23 cellular contexts compared by ENCODE assay signal in genomic region chr5:31692561-31693221, GRCh38. TPM values are rescaled to one million over a fixed set of nuclear protein-coding genes. Genes with fewer than 3 reads are reported as not detected.
DNase-seq lines count a peak whose midpoint lies in the region; ATAC-seq lines count a peak whose summit lies in the region.
"Had no signal": no experiment of that assay in that cellular context is flagged by ENCODE, and none has a peak within 500 bp of the region (broad histone marks: within the 10 kb centered on the region; RNA-seq: fewer than 3 reads in every experiment).

No MANE protein-coding gene starts in this region.

- no peak overlapping the region for H2AFZ ChIP-seq in GM23248

- no peaks in the 10 kb centered on the region for H3K9me3 ChIP-seq in GM23248 (ENCODE audit: low read depth)
- H3K9me3 ChIP-seq: BLaER1 treated with 17β-estradiol and CSF1 and Interleukin-3, amounts not matched to agents 10 nM and 100 nM; mucosa of descending colon had no signal

- DNase-seq in Right ventricle myocardium superior: peak; percentile 88
- peak; percentile 77 for DNase-seq in midbrain (lab: John Stamatoyannopoulos, UW)
- DNase-seq in stimulated activated effector memory CD8-positive, alpha-beta T cell treated with anti-CD3 and anti-CD28 coated beads, Interleukin-12 subunit alpha, Interleukin-12 subunit beta, amount 100 ng/mL, for 72 hours (ENCODE audit: low spot score in 2 of 2): no peak
- DNase-seq in GM23248: no peak
- DNase-seq in NCI-H524 (lab: John Stamatoyannopoulos, UW): no peak
- DNase-seq: ACHN; activated CD4-positive, alpha-beta T cell treated with anti-CD3 and anti-CD28 coated beads for 48 hours; glutamatergic neuron; GOT3; mucosa of descending colon; NCI-H1105; NCI-H2081 treated with DMSO at 0.1 percent for 48 hours; NCI-H446 treated with DMSO at 0.1 percent for 48 hours; retina; stimulated activated CD4-positive, alpha-beta T cell treated with anti-CD3 and anti-CD28 coated beads, Interleukin-12 subunit alpha, Interleukin-12 subunit beta, amount 100 ng/mL, for 4 hours had no signal

- H3K9me2 ChIP-seq in GM23248 (ENCODE audit: insufficient read depth): no peaks in the 10 kb centered on the region

- no peaks in the 10 kb centered on the region for H3K36me3 ChIP-seq in GM23248 (ENCODE audit: low read depth)
- H3K36me3 ChIP-seq: BLaER1 treated with 17β-estradiol and CSF1 and Interleukin-3, amounts not matched to agents 10 nM and 100 nM had no signal

- H3K4me1 Mint-ChIP-seq in stimulated activated effector memory CD8-positive, alpha-beta T cell treated with anti-CD3 and anti-CD28 coated beads, Interleukin-12 subunit alpha, Interleukin-12 subunit beta, amount 100 ng/mL, for 72 hours: no peaks in the 10 kb centered on the region

- H3K27ac ChIP-seq in angular gyrus (ENCODE audit: low read depth, low read length) (peak overlapping the region; percentile 37), GM23248 (no peak overlapping the region)
- H3K27ac ChIP-seq: BLaER1 treated with 17β-estradiol and CSF1 and Interleukin-3, amounts not matched to agents 10 nM and 100 nM; HL-60 had no signal

- H3K9me3 Mint-ChIP-seq in stimulated activated effector memory CD8-positive, alpha-beta T cell treated with anti-CD3 and anti-CD28 coated beads, Interleukin-12 subunit alpha, Interleukin-12 subunit beta, amount 100 ng/mL, for 72 hours: no peaks in the 10 kb centered on the region
- H3K9me3 Mint-ChIP-seq: T-helper 1 cell treated with Interleukin-12 subunit alpha and Interleukin-12 subunit beta and Interleukin-4 antibody, amounts not matched to agents 30 μg/mL and 1 μg/mL, for 36 hours had no signal

- H3K4me3 ChIP-seq in GM23248: no peak overlapping the region
- H3K4me3 ChIP-seq: BLaER1 treated with 17β-estradiol and CSF1 and Interleukin-3, amounts not matched to agents 10 nM and 100 nM; mucosa of descending colon had no signal

- no peaks in the 10 kb centered on the region for H3K36me3 Mint-ChIP-seq in stimulated activated effector memory CD8-positive, alpha-beta T cell treated with anti-CD3 and anti-CD28 coated beads, Interleukin-12 subunit alpha, Interleukin-12 subunit beta, amount 100 ng/mL, for 72 hours
- H3K36me3 Mint-ChIP-seq: activated naive CD8-positive, alpha-beta T cell had no signal

- no peaks in the 10 kb centered on the region for H4K20me1 ChIP-seq in GM23248 (ENCODE audit: insufficient read depth)
- H4K20me1 ChIP-seq: BLaER1 treated with 17β-estradiol and CSF1 and Interleukin-3, amounts not matched to agents 10 nM and 100 nM had no signal

- H3K27me3 ChIP-seq in GM23248 (replicated peaks; ENCODE audit: insufficient read depth): 0 out of 2 replicates have a peak, but pooled peaks cover 6% of the 10 kb centered on the region
- H3K27me3 ChIP-seq: BLaER1 treated with 17β-estradiol and CSF1 and Interleukin-3, amounts not matched to agents 10 nM and 100 nM had no signal

- H3K4me2 ChIP-seq in GM23248 (ENCODE audit: unreplicated experiment): no peak overlapping the region
- H3K4me2 ChIP-seq: BLaER1 treated with 17β-estradiol and CSF1 and Interleukin-3, amounts not matched to agents 10 nM and 100 nM had no signal

- H3K4me3 Mint-ChIP-seq in stimulated activated effector memory CD8-positive, alpha-beta T cell treated with anti-CD3 and anti-CD28 coated beads, Interleukin-12 subunit alpha, Interleukin-12 subunit beta, amount 100 ng/mL, for 72 hours: no peak overlapping the region
- H3K4me3 Mint-ChIP-seq: activated naive CD8-positive, alpha-beta T cell; T-helper 1 cell treated with Interleukin-12 subunit alpha and Interleukin-12 subunit beta and Interleukin-4 antibody, amounts not matched to agents 30 μg/mL and 1 μg/mL, for 36 hours had no signal

- no peak overlapping the region for H3K27ac Mint-ChIP-seq in stimulated activated effector memory CD8-positive, alpha-beta T cell treated with anti-CD3 and anti-CD28 coated beads, Interleukin-12 subunit alpha, Interleukin-12 subunit beta, amount 100 ng/mL, for 72 hours
- H3K27ac Mint-ChIP-seq: activated naive CD8-positive, alpha-beta T cell; T-helper 1 cell treated with Interleukin-12 subunit alpha and Interleukin-12 subunit beta and Interleukin-4 antibody, amounts not matched to agents 30 μg/mL and 1 μg/mL, for 36 hours had no signal

- no peaks in the 10 kb centered on the region for H3F3A ChIP-seq in GM23248 (ENCODE audit: insufficient read depth)

- no peak overlapping the region for H3K9ac ChIP-seq in GM23248
- H3K9ac ChIP-seq: BLaER1 treated with 17β-estradiol and CSF1 and Interleukin-3, amounts not matched to agents 10 nM and 100 nM had no signal

- intact Hi-C loops in Right ventricle myocardium superior (cut with DNase I): no loop called here

- no peaks in the 10 kb centered on the region for H3K79me2 ChIP-seq in GM23248 (ENCODE audit: insufficient read depth)

- ATAC-seq in Right ventricle myocardium superior (ENCODE audit: poor library complexity) (peak; percentile 87), HG02970 (IDR thresholded peaks at IDR 0.05; ENCODE audit: low FRiP score, unreplicated experiment) (no peak), GM21390 (IDR thresholded peaks at IDR 0.05; ENCODE audit: unreplicated experiment) (no peak)
- ATAC-seq in stimulated activated effector memory CD8-positive, alpha-beta T cell treated with anti-CD3 and anti-CD28 coated beads, Interleukin-12 subunit alpha, Interleukin-12 subunit beta, amount 100 ng/mL, for 72 hours: peak; percentile 42
- ATAC-seq: HepG2, mucosa of descending colon had no signal

- WGBS in GM23248 (ENCODE audit: low coverage in 1 of 2, low lambda C conversion rate in 2 of 2, missing lambda C conversion rate in 2 of 2), 2 experiments: 61 to 63% methylated on average over 17 of the region's 17 CpGs

- in situ Hi-C loops in GM23248 (cut with MboI): no loop called here

- no peaks in the 10 kb centered on the region for H3K4me1 ChIP-seq in GM23248 (ENCODE audit: insufficient read depth)
- H3K4me1 ChIP-seq: BLaER1 treated with 17β-estradiol and CSF1 and Interleukin-3, amounts not matched to agents 10 nM and 100 nM had no signal

RNA-seq across cellular contexts. Expression of gene PDZD2, which starts 53.8 kb away (rescaled TPM):
- total RNA-seq in Right ventricle myocardium superior: 81.5 TPM
- total RNA-seq in GM23248 (2014; rRNA removed; shearing (Covaris generic)): not detected in 2 replicates
- polyA plus RNA-seq in GM23248 (2016; fragmentation: Nextera tagmentation; extraction: Ambion mirVana): 0.21 and 0.43 TPM in 2 replicates
- total RNA-seq: HepG2 had no signal

Comparison
In these comparisons a context has a peak if more than half of its experiments do, and no peak if none do; other contexts are left out.
1. ATAC-seq: peak in Right ventricle myocardium superior (single experiment) and stimulated activated effector memory CD8-positive, alpha-beta T cell treated with anti-CD3 and anti-CD28 coated beads, Interleukin-12 subunit alpha, Interleukin-12 subunit beta, amount 100 ng/mL, for 72 hours (single experiment); none in HG02970 (single experiment) and GM21390 (single experiment).
2. DNase-seq: peak in Right ventricle myocardium superior (single experiment) and midbrain (single experiment); none in stimulated activated effector memory CD8-positive, alpha-beta T cell treated with anti-CD3 and anti-CD28 coated beads, Interleukin-12 subunit alpha, Interleukin-12 subunit beta, amount 100 ng/mL, for 72 hours (0 of 2), GM23248 (single experiment) and NCI-H524 (0 of 2).
3. RNA of gene PDZD2, which starts 53.8 kb away (total RNA-seq): 81.5 TPM in Right ventricle myocardium superior (single experiment); not detected in GM23248; every median in the first group is over 10 times any median in the second.